In genomic region chr22:20205464-20205963, GRCh38 we compare ENCODE assay signal across 8 cellular contexts. TPM values are rescaled to one million over a fixed set of nuclear protein-coding genes. Genes with fewer than 3 reads are reported as not detected.
A peak's percentile ranks its signal among the peaks of the same experiment; 100 is the strongest.
DNase-seq lines count a peak whose midpoint lies in the region; ATAC-seq and TF ChIP-seq lines count a peak whose summit lies in the region.
"Had no signal": no experiment of that assay in that cellular context is flagged by ENCODE, and none has a peak within 500 bp of the region (broad histone marks: within the 10 kb centered on the region; RNA-seq: fewer than 3 reads in every experiment).

No MANE protein-coding gene starts in this region.

- no peak for DNase-seq in GM23248
- DNase-seq in psoas muscle, result no peak
- DNase-seq in dedifferentiated amniotic fluid mesenchymal stem cell (ENCODE audit: extremely low spot score), result no peak
- DNase-seq: NCI-H446 treated with DMSO at 0.1 percent for 48 hours had no signal

- H3K27me3 ChIP-seq in GM23248 (replicated peaks; ENCODE audit: insufficient read depth), result no peaks in the 10 kb centered on the region
- 0 out of 2 replicates have a peak, but pooled peaks cover 3% of the 10 kb centered on the region for H3K27me3 ChIP-seq in OCI-LY1 (ENCODE audit: insufficient read depth, low read length)
- peaks cover 0 to 8% (median 3%) of the 10 kb centered on the region in 3 donors for H3K27me3 ChIP-seq in psoas muscle (ENCODE audit: insufficient read depth in 3 of 3, low read length in 2 of 3)

- in situ Hi-C loops in GM23248 (cut with MboI), result no loop called here

- TF ChIP-seq CTCF in OCI-LY1 (IDR thresholded peaks at IDR 0.05; ENCODE audit: low read length) (no peak), psoas muscle (IDR thresholded peaks at IDR 0.05) (no peak)

- WGBS in GM23248 (ENCODE audit: low coverage in 1 of 2, low lambda C conversion rate in 2 of 2, missing lambda C conversion rate in 2 of 2), 2 experiments, result 85 to 89% methylated on average over 15 of the region's 15 CpGs
- WGBS in psoas muscle, 3 donors, result 87 to 92% (median 91%) methylated on average over 15 of the region's 15 CpGs

- H3K4me1 ChIP-seq in GM23248 (ENCODE audit: insufficient read depth) (peaks cover 32% of the 10 kb centered on the region), OCI-LY1 (ENCODE audit: insufficient read depth, low read length, severe bottlenecking) (peaks cover 21% of the 10 kb centered on the region), psoas muscle (peaks cover 5% of the 10 kb centered on the region)

- H3K79me2 ChIP-seq in GM23248 (ENCODE audit: insufficient read depth), result peaks cover 20% of the 10 kb centered on the region; the same call in 1 of the 2 replicates
- H3K79me2 ChIP-seq in OCI-LY1 (ENCODE audit: insufficient read depth, low read length), result no peaks in the 10 kb centered on the region

- no peaks in the 10 kb centered on the region for H3K9me3 Mint-ChIP-seq in dendritic cell treated with granulocyte-macrophage colony-stimulating factor and Interleukin-4, amounts not matched to agents 40 ng/mL and 50 ng/mL, for 4 days

- H3K9ac ChIP-seq in GM23248 (peak overlapping the region; percentile 91), OCI-LY1 (ENCODE audit: low read length) (no peak overlapping the region)

- peaks cover 10% of the 10 kb centered on the region for H3K36me3 Mint-ChIP-seq in dendritic cell treated with granulocyte-macrophage colony-stimulating factor and Interleukin-4, amounts not matched to agents 40 ng/mL and 50 ng/mL, for 4 days (ENCODE audit: low read depth)

- H3K4me3 Mint-ChIP-seq in dendritic cell treated with granulocyte-macrophage colony-stimulating factor and Interleukin-4, amounts not matched to agents 40 ng/mL and 50 ng/mL, for 4 days, result peak overlapping the region; percentile 88

- H2AFZ ChIP-seq in GM23248 (peak overlapping the region; percentile 81), OCI-LY1 (ENCODE audit: low read length) (no peak overlapping the region; the same call in 1 of the 2 replicates)

- ATAC-seq in psoas muscle (no peak), GM19455 (IDR thresholded peaks at IDR 0.05; ENCODE audit: unreplicated experiment) (no peak), GM19023 (IDR thresholded peaks at IDR 0.05; ENCODE audit: unreplicated experiment) (no peak)

- peaks cover 43% of the 10 kb centered on the region for H3K4me1 Mint-ChIP-seq in dendritic cell treated with granulocyte-macrophage colony-stimulating factor and Interleukin-4, amounts not matched to agents 40 ng/mL and 50 ng/mL, for 4 days (ENCODE audit: low read depth)

- H4K20me1 ChIP-seq in GM23248 (ENCODE audit: insufficient read depth) (no peaks in the 10 kb centered on the region), OCI-LY1 (ENCODE audit: insufficient read depth, low read length) (no peaks in the 10 kb centered on the region)

- H3K9me3 ChIP-seq in GM23248 (ENCODE audit: low read depth) (no peaks in the 10 kb centered on the region), OCI-LY1 (ENCODE audit: low read length) (no peaks in the 10 kb centered on the region), psoas muscle (no peaks in the 10 kb centered on the region)

- intact Hi-C loops in dendritic cell treated with granulocyte-macrophage colony-stimulating factor and Interleukin-4, amounts not matched to agents 40 ng/mL and 50 ng/mL, for 4 days (cut with micrococcal nuclease), result no loop called here
- intact Hi-C loops in psoas muscle (cut with DNase I), result no loop called here

- no peaks in the 10 kb centered on the region for H3F3A ChIP-seq in GM23248 (ENCODE audit: insufficient read depth)
- no peaks in the 10 kb centered on the region for H3F3A ChIP-seq in OCI-LY1 (ENCODE audit: insufficient read depth, low read length)

- H3K4me2 ChIP-seq in GM23248 (ENCODE audit: unreplicated experiment) (peak overlapping the region; percentile 82), OCI-LY1 (ENCODE audit: low read length) (peak overlapping the region; percentile 62)

- H3K9me2 ChIP-seq in GM23248 (ENCODE audit: insufficient read depth) (no peaks in the 10 kb centered on the region), OCI-LY1 (ENCODE audit: low read depth, low read length) (no peaks in the 10 kb centered on the region)

- peak overlapping the region; percentile 88 for H3K27ac Mint-ChIP-seq in dendritic cell treated with granulocyte-macrophage colony-stimulating factor and Interleukin-4, amounts not matched to agents 40 ng/mL and 50 ng/mL, for 4 days

- H3K36me3 ChIP-seq in GM23248 (ENCODE audit: low read depth) (no peaks in the 10 kb centered on the region), OCI-LY1 (ENCODE audit: insufficient read depth, low read length) (no peaks in the 10 kb centered on the region), psoas muscle (ENCODE audit: insufficient read depth in 1 of 2, low read depth in 1 of 2) (no peaks in the 10 kb centered on the region)

- H3K4me3 ChIP-seq in GM23248, result peak overlapping the region; percentile 95; the same call in 1 of the 2 replicates
- H3K4me3 ChIP-seq in OCI-LY1 (ENCODE audit: low read depth, low read length, poor library complexity, severe bottlenecking), result peak overlapping the region; percentile 59
- peak overlapping the region; percentile 67 for H3K4me3 ChIP-seq in psoas muscle

- peaks cover 3% of the 10 kb centered on the region for H3K27me3 Mint-ChIP-seq in dendritic cell treated with granulocyte-macrophage colony-stimulating factor and Interleukin-4, amounts not matched to agents 40 ng/mL and 50 ng/mL, for 4 days

- H3K27ac ChIP-seq in GM23248, result no peak overlapping the region
- H3K27ac ChIP-seq in OCI-LY1 (ENCODE audit: low read depth, low read length, poor library complexity, severe bottlenecking), result no peak overlapping the region
- H3K27ac ChIP-seq in psoas muscle, result peak overlapping the region; percentile 63

RNA-seq across cellular contexts. Expression of gene CCDC188, which starts 54.7 kb away (rescaled TPM):
- total RNA-seq in GM23248 (2014; rRNA removed; shearing (Covaris generic)), result 0.76 and 1.8 TPM in 2 replicates
- polyA plus RNA-seq in GM23248 (2016; fragmentation: Nextera tagmentation; extraction: Ambion mirVana) (1.2 TPM in 2 replicates), psoas muscle (under 1 TPM; 0.09 to 0.32 (median 0.12) TPM)
- under 1 TPM in 2 of 4 donors, not detected in 2; 0.17 to 0.38 TPM for total RNA-seq in psoas muscle
